In genomic region chr2:120599656-120600055, GRCh38 we compare ENCODE assay signal across 19 cellular contexts.
DNase-seq lines count a peak whose midpoint lies in the region; ATAC-seq and TF ChIP-seq lines count a peak whose summit lies in the region.
"Had no signal": no experiment of that assay in that cellular context is flagged by ENCODE, and none has a peak within 500 bp of the region (broad histone marks: within the 10 kb centered on the region; RNA-seq: fewer than 3 reads in every experiment).

No MANE protein-coding gene starts in this region.

- intact Hi-C loops in lower lobe of right lung (cut with DNase I), result no loop called here
- intact Hi-C loops in upper lobe of right lung (cut with DNase I), result no loop called here

- H3K27ac ChIP-seq in lower lobe of right lung (no peak overlapping the region), upper lobe of right lung (no peak overlapping the region)
- H3K27ac ChIP-seq: A549, KMS-11 had no signal

- peaks cover 3% of the 10 kb centered on the region for H3K27me3 Mint-ChIP-seq in activated CD4-positive, alpha-beta T cell treated with anti-CD3 and anti-CD28 coated beads, Interleukin-2, amount 10 ng/mL, durations not matched to agents 7 days and 5 days

- POLR2A ChIA-PET in activated CD4-positive, alpha-beta T cell treated with anti-CD3 and anti-CD28 coated beads, Interleukin-2, amount 10 ng/mL, durations not matched to agents 7 days and 5 days (lab: Charles Lee), result no interaction called here

- H3K9me3 ChIP-seq in lower lobe of right lung, result no peaks in the 10 kb centered on the region
- no peaks in the 10 kb centered on the region for H3K9me3 ChIP-seq in upper lobe of right lung
- H3K9me3 ChIP-seq: A549, Caco-2, SK-N-SH had no signal

- no peaks in the 10 kb centered on the region for H3K4me1 Mint-ChIP-seq in activated CD4-positive, alpha-beta T cell treated with anti-CD3 and anti-CD28 coated beads, Interleukin-2, amount 10 ng/mL, durations not matched to agents 7 days and 5 days
- H3K4me1 Mint-ChIP-seq: CD4-positive, alpha-beta memory T cell had no signal

- ATAC-seq in lower lobe of right lung (no peak), upper lobe of right lung (no peak), HG02973 (IDR thresholded peaks at IDR 0.05; ENCODE audit: unreplicated experiment) (no peak)
- ATAC-seq: A549 had no signal

- H3K27me3 ChIP-seq in lower lobe of right lung (ENCODE audit: low read depth) (no peaks in the 10 kb centered on the region), upper lobe of right lung (no peaks in the 10 kb centered on the region)

- DNase-seq in DMS79 (lab: John Stamatoyannopoulos, UW), result peak; percentile 48
- peak; percentile 25 for DNase-seq in NCI-H187 treated with DMSO at 0.1 percent for 48 hours (lab: John Stamatoyannopoulos, UW)
- peak; percentile 15 for DNase-seq in lower lobe of right lung
- DNase-seq in upper lobe of right lung, result peak; percentile 42
- no peak for DNase-seq in COLO829 (ENCODE audit: low spot score)
- DNase-seq in activated CD4-positive, alpha-beta T cell treated with anti-CD3 and anti-CD28 coated beads, Interleukin-2, amount 10 ng/mL, durations not matched to agents 7 days and 5 days, result no peak
- DNase-seq: AML-193; C1 segment of cervical spinal cord; Caco-2; CD4-positive, alpha-beta memory T cell; IMR-90; MM.1S; NCI-H2081; NCI-H524; NCI-H774; SK-N-SH had no signal

- H3K4me3 Mint-ChIP-seq in activated CD4-positive, alpha-beta T cell treated with anti-CD3 and anti-CD28 coated beads, Interleukin-2, amount 10 ng/mL, durations not matched to agents 7 days and 5 days, result no peak overlapping the region
- H3K4me3 Mint-ChIP-seq: CD4-positive, alpha-beta memory T cell had no signal

- H3K9me3 Mint-ChIP-seq in activated CD4-positive, alpha-beta T cell treated with anti-CD3 and anti-CD28 coated beads, Interleukin-2, amount 10 ng/mL, durations not matched to agents 7 days and 5 days, result no peaks in the 10 kb centered on the region
- H3K9me3 Mint-ChIP-seq: CD4-positive, alpha-beta memory T cell had no signal

- H3K36me3 Mint-ChIP-seq in activated CD4-positive, alpha-beta T cell treated with anti-CD3 and anti-CD28 coated beads, Interleukin-2, amount 10 ng/mL, durations not matched to agents 7 days and 5 days (ENCODE audit: low read depth), result no peaks in the 10 kb centered on the region
- H3K36me3 Mint-ChIP-seq: CD4-positive, alpha-beta memory T cell had no signal

- H3K27ac Mint-ChIP-seq in activated CD4-positive, alpha-beta T cell treated with anti-CD3 and anti-CD28 coated beads, Interleukin-2, amount 10 ng/mL, durations not matched to agents 7 days and 5 days, result no peak overlapping the region
- H3K27ac Mint-ChIP-seq: CD4-positive, alpha-beta memory T cell had no signal

- H3K36me3 ChIP-seq in lower lobe of right lung, result no peaks in the 10 kb centered on the region
- no peaks in the 10 kb centered on the region for H3K36me3 ChIP-seq in upper lobe of right lung

- peaks cover 16% of the 10 kb centered on the region for H3K4me1 ChIP-seq in lower lobe of right lung
- H3K4me1 ChIP-seq in upper lobe of right lung, result peaks cover 10% of the 10 kb centered on the region
- H3K4me1 ChIP-seq: A549 had no signal

- TF ChIP-seq CTCF in lower lobe of right lung (IDR thresholded peaks at IDR 0.05), result no peak
- TF ChIP-seq CTCF in upper lobe of right lung (IDR thresholded peaks at IDR 0.05), result no peak

- no peak overlapping the region for H3K4me3 ChIP-seq in lower lobe of right lung
- H3K4me3 ChIP-seq in upper lobe of right lung, result no peak overlapping the region
- H3K4me3 ChIP-seq: A549 had no signal

- CTCF ChIA-PET in activated CD4-positive, alpha-beta T cell treated with anti-CD3 and anti-CD28 coated beads, Interleukin-2, amount 10 ng/mL, durations not matched to agents 7 days and 5 days (lab: Charles Lee), result interaction anchor here (0.6 kb wide), 1 partner anchor 41 kb away, joined by 3 read pairs; no protein-coding TSS in a partner anchor

Comparison
In these comparisons a context has a peak if more than half of its experiments do, and no peak if none do; other contexts are left out.
1. DNase-seq: peak in DMS79 (single experiment), NCI-H187 treated with DMSO at 0.1 percent for 48 hours (single experiment), lower lobe of right lung (single experiment) and upper lobe of right lung (single experiment); none in COLO829 (single experiment) and activated CD4-positive, alpha-beta T cell treated with anti-CD3 and anti-CD28 coated beads, Interleukin-2, amount 10 ng/mL, durations not matched to agents 7 days and 5 days (single experiment).